ENCODE assay signal across 10 cellular contexts in genomic region chr9:1875921-1876448, GRCh38.
DNase-seq lines count a peak whose midpoint lies in the region; ATAC-seq lines count a peak whose summit lies in the region.
"Had no signal": no experiment of that assay in that cellular context is flagged by ENCODE, and none has a peak within 500 bp of the region (broad histone marks: within the 10 kb centered on the region; RNA-seq: fewer than 3 reads in every experiment).

No MANE protein-coding gene starts in this region.

- peak; percentile 88 for DNase-seq in activated CD4-positive, alpha-beta T cell treated with anti-CD3 and anti-CD28 coated beads for 48 hours
- DNase-seq in activated CD4-positive, alpha-beta T cell treated with anti-CD3 and anti-CD28 coated beads for 4 hours: no peak
- DNase-seq in stimulated activated CD8-positive, alpha-beta memory T cell treated with anti-CD3 and anti-CD28 coated beads, Interleukin-7, amount 100 ng/mL, for 24 hours (ENCODE audit: low read depth): peak; percentile 49
- DNase-seq in NAMALWA (ENCODE audit: low spot score) (no peak), HK-2 (ENCODE audit: unreplicated experiment) (no peak), inferior parietal cortex (ENCODE audit: extremely low spot score) (no peak)
- DNase-seq: head of caudate nucleus had no signal

- ATAC-seq in HG02840 (IDR thresholded peaks at IDR 0.05; ENCODE audit: low FRiP score, unreplicated experiment): peak; percentile 56
- ATAC-seq in activated CD4-positive, CD25-positive, alpha-beta regulatory T cell treated with anti-CD3 and anti-CD28 coated beads, Interleukin-2, amount 50 U/mL, for 24 hours: peak; percentile 46 to 54
- ATAC-seq: sciatic nerve had no signal

Comparison
In these comparisons a context has a peak if more than half of its experiments do, and no peak if none do; other contexts are left out.
1. DNase-seq: peak in activated CD4-positive, alpha-beta T cell treated with anti-CD3 and anti-CD28 coated beads for 48 hours (single experiment) and stimulated activated CD8-positive, alpha-beta memory T cell treated with anti-CD3 and anti-CD28 coated beads, Interleukin-7, amount 100 ng/mL, for 24 hours (single experiment); none in activated CD4-positive, alpha-beta T cell treated with anti-CD3 and anti-CD28 coated beads for 4 hours (0 of 2), NAMALWA (single experiment), HK-2 (single experiment) and inferior parietal cortex (single experiment).